In the genomic region with DNA sequence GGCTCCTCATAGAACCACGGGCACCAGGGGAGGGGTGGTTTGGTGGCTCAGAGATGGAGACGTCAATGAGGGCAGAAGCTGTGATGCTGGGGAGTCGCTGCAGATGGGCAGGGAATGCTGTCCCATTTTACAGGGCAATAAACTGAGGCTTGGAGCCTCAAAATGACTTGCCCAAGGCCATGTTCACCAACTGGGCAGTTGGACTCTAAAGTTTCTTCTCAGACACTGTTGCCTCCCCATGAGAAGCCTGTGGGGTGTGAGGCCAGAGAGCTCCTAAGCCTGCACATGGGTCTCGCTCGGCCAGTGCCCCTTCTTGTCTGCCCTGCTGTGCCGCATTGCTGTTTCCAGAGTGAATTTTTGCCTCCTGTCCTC, we compare ENCODE assay signal across 2 cellular contexts.
TF ChIP-seq lines count a peak whose summit lies in the region.

No MANE protein-coding gene starts in this region.

TF ChIP-seq in IMR-90, 13 proteins besides CTCF, POLR2A, EP300 and RAD21:
- TF ChIP-seq RFX5 (IDR thresholded peaks at IDR 0.05; ENCODE audit: low read depth, low read length) (no peak), MAZ (IDR thresholded peaks at IDR 0.05; ENCODE audit: borderline replicate concordance, low read depth, low read length) (no peak)

TF ChIP-seq in HEK293T, 16 proteins besides CTCF, POLR2A, EP300 and RAD21:
- TF ChIP-seq CTBP1 (IDR thresholded peaks at IDR 0.05; ENCODE audit: borderline replicate concordance) = no peak
- no peak for TF ChIP-seq ZNF384 (IDR thresholded peaks at IDR 0.05)
- TF ChIP-seq SP1 (IDR thresholded peaks at IDR 0.05) = no peak
- TF ChIP-seq FOXK2 (IDR thresholded peaks at IDR 0.05) = no peak
- TF ChIP-seq ELF4 (IDR thresholded peaks at IDR 0.05) = no peak
- no peak for TF ChIP-seq ARNT (IDR thresholded peaks at IDR 0.05)
- TF ChIP-seq, protein P1, sequence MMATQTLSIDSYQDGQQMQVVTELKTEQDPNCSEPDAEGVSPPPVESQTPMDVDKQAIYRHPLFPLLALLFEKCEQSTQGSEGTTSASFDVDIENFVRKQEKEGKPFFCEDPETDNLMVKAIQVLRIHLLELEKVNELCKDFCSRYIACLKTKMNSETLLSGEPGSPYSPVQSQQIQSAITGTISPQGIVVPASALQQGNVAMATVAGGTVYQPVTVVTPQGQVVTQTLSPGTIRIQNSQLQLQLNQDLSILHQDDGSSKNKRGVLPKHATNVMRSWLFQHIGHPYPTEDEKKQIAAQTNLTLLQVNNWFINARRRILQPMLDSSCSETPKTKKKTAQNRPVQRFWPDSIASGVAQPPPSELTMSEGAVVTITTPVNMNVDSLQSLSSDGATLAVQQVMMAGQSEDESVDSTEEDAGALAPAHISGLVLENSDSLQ (IDR thresholded peaks at IDR 0.05) = no peak
- TF ChIP-seq TARDBP (IDR thresholded peaks at IDR 0.05) = no peak
- TF ChIP-seq FOXM1 (IDR thresholded peaks at IDR 0.05; ENCODE audit: borderline replicate concordance) = no peak
- no peak for TF ChIP-seq SUZ12 (IDR thresholded peaks at IDR 0.05)
- no peak for TF ChIP-seq HDGF (IDR thresholded peaks at IDR 0.05; ENCODE audit: borderline replicate concordance)
- no peak for TF ChIP-seq L3MBTL2 (conservative IDR thresholded peaks at IDR 0.05)
- TF ChIP-seq NFRKB (IDR thresholded peaks at IDR 0.05) = no peak
- TF ChIP-seq LEF1 (IDR thresholded peaks at IDR 0.05; ENCODE audit: borderline replicate concordance) = no peak
- TF ChIP-seq FOXA1 (IDR thresholded peaks at IDR 0.05) = no peak
- TF ChIP-seq BHLHE40 (IDR thresholded peaks at IDR 0.05; ENCODE audit: borderline replicate concordance) = no peak
TF ChIP-seq in HEK293T: peak in this region for 0.
